ENCODE assay signal across 8 cellular contexts in genomic region chr1:6602669-6603423, GRCh38. TPM values are rescaled to one million over a fixed set of nuclear protein-coding genes. Genes with fewer than 3 reads are reported as not detected.
DNase-seq lines count a peak whose midpoint lies in the region; ATAC-seq and TF ChIP-seq lines count a peak whose summit lies in the region.

TSS of gene KLHL21 (minus strand) at chr1:6602869. CDS start at chr1:6602817, 52 bp downstream.

- H3K9ac ChIP-seq in liver (ENCODE audit: low read depth in 1 of 2, low read length in 2 of 2), result peak within 1 kb of the TSS; percentile 99

- POLR2A ChIA-PET in AG04450 (lab: Yijun Ruan, JAX), result interaction anchor here (0.8 to 2.3 kb wide), 12 partner anchors 9 to 182 kb away, joined by 3 to 10 read pairs (median 6); partner anchors contain the start of genes CAMTA1, PHF13, THAP3 and ZBTB48

- under 1% methylated on average over 91 of the region's 91 CpGs for whole genome bisulfite sequencing in liver

- CTCF ChIA-PET in AG04450 (lab: Charles Lee), result no interaction called here

- DNase-seq in AG04450 (ENCODE audit: low read depth, low spot score) (no peak), NCI-H510A treated with DMSO at 0.1 percent for 48 hours (lab: John Stamatoyannopoulos, UW) (peak; percentile 76), dermis blood vessel endothelial cell (peak; percentile 91)
- DNase-seq in activated CD4-positive, alpha-beta T cell treated with anti-CD3 and anti-CD28 coated beads, Interleukin-2, amount 50 U/mL, for 4 hours, result peak; percentile 85 to 87
- peak; percentile 86 for DNase-seq in stimulated activated CD4-positive, alpha-beta T cell treated with anti-CD3 and anti-CD28 coated beads, Interleukin-4, amount 100 ng/mL, for 24 hours

- H3K27ac ChIP-seq in AG04450 (ENCODE audit: low read depth, low read length), result peak within 1 kb of the TSS; percentile 99
- peak within 1 kb of the TSS; percentile 98 to 100 for H3K27ac ChIP-seq in liver (ENCODE audit: low read depth in 1 of 2, low read length in 2 of 2)

- no peaks in the 10 kb centered on the region for H3K27me3 ChIP-seq in AG04450 (ENCODE audit: control insufficient read depth, insufficient read depth, low read length)
- no peaks in the 10 kb centered on the region for H3K27me3 ChIP-seq in liver (ENCODE audit: control insufficient read depth in 4 of 4, insufficient read depth in 4 of 4, low read length in 3 of 4)

- no peaks in the 10 kb centered on the region; the same call in 1 of the 2 replicates for H3K9me3 ChIP-seq in AG04450 (ENCODE audit: control insufficient read depth, insufficient read depth, low read length)
- no peaks in the 10 kb centered on the region for H3K9me3 ChIP-seq in liver (ENCODE audit: control insufficient read depth in 4 of 4, low read length in 3 of 4)

- TF ChIP-seq RAD21 in liver (IDR thresholded peaks at IDR 0.05), result no peak

- ATAC-seq in GM18867 (IDR thresholded peaks at IDR 0.05; ENCODE audit: unreplicated experiment), result peak; percentile 61
- peak; percentile 50 for ATAC-seq in HG03097 (IDR thresholded peaks at IDR 0.05; ENCODE audit: low FRiP score, unreplicated experiment)

- H3K36me3 ChIP-seq in liver (ENCODE audit: control insufficient read depth in 4 of 4, insufficient read depth in 3 of 4, low read depth in 1 of 4, low read length in 3 of 4), result peaks cover under 1 to 5% (median 3%) of the 10 kb centered on the region in 4 donors

- H3K4me3 ChIP-seq in AG04450 (ENCODE audit: low read depth, low read length), result peak within 1 kb of the TSS; percentile 98
- peak within 1 kb of the TSS; percentile 73 to 82 (median 78) for H3K4me3 ChIP-seq in liver (ENCODE audit: low read depth in 1 of 3, low read length in 3 of 3)

- peaks cover 11 to 47% (median 34%) of the 10 kb centered on the region in 4 donors for H3K4me1 ChIP-seq in liver (ENCODE audit: control insufficient read depth in 4 of 4, insufficient read depth in 4 of 4, low read length in 3 of 4)

- TF ChIP-seq CTCF in AG04450 (IDR thresholded peaks at IDR 0.05; ENCODE audit: low read depth, low read length) (no peak), liver (IDR thresholded peaks at IDR 0.05; ENCODE audit: low read depth, low read length, missing input control) (no peak)

TF ChIP-seq in liver, 16 proteins besides CTCF, POLR2A, EP300 and RAD21:
- TF ChIP-seq GABPA (IDR thresholded peaks at IDR 0.05 in 1 of 2, conservative IDR thresholded peaks at IDR 0.05 in 1 of 2), result no peak
- TF ChIP-seq REST (IDR thresholded peaks at IDR 0.05), result peak; percentile 60
- peak; percentile 20 for TF ChIP-seq YY1 (IDR thresholded peaks at IDR 0.05)
- TF ChIP-seq TAF1 (conservative IDR thresholded peaks at IDR 0.05), result no peak
- TF ChIP-seq RXRA (IDR thresholded peaks at IDR 0.05), result no peak
- TF ChIP-seq MAX (IDR thresholded peaks at IDR 0.05), result no peak
- TF ChIP-seq HNF4G (IDR thresholded peaks at IDR 0.05), result no peak
- TF ChIP-seq SP1 (IDR thresholded peaks at IDR 0.05), result no peak

RNA-seq across cellular contexts. Expression of gene KLHL21, which starts in this region (rescaled TPM):
- 11.7 and 12.8 TPM in 2 replicates for polyA plus RNA-seq in AG04450 (2011; rRNA removed)
- polyA minus RNA-seq in AG04450 (2011; rRNA and poly(A)+ RNA removed), result 15.6 and 16.0 TPM in 2 replicates
- total RNA-seq in dermis blood vessel endothelial cell, result 25.9 and 31.7 TPM in 2 replicates
- 10 to 100 TPM; 20.8 to 30.4 TPM for total RNA-seq in liver
- polyA plus RNA-seq in liver, result 10 to 100 TPM in 1 of 2 donors, 1 to 10 TPM in 1; 8.7 to 12.4 TPM
